ENCODE assay signal across 18 cellular contexts in genomic region chr6:82183642-82184282, GRCh38.
DNase-seq lines count a peak whose midpoint lies in the region; ATAC-seq and TF ChIP-seq lines count a peak whose summit lies in the region.
"Had no signal": no experiment of that assay in that cellular context is flagged by ENCODE, and none has a peak within 500 bp of the region (broad histone marks: within the 10 kb centered on the region; RNA-seq: fewer than 3 reads in every experiment).

No MANE protein-coding gene starts in this region.

- H3K4me1 ChIP-seq in heart left ventricle (no peaks in the 10 kb centered on the region), osteoblast (ENCODE audit: insufficient read depth, low read length) (peaks cover 35% of the 10 kb centered on the region)
- H3K4me1 ChIP-seq: SJCRH30 had no signal

- no peak overlapping the region for H3K4me2 ChIP-seq in osteoblast (ENCODE audit: insufficient read depth, low read length)

- TF ChIP-seq POLR2A in heart left ventricle (IDR thresholded peaks at IDR 0.05): no peak

- H3K9me3 ChIP-seq in heart left ventricle (no peaks in the 10 kb centered on the region), osteoblast (ENCODE audit: low read depth, low read length) (no peaks in the 10 kb centered on the region)
- H3K9me3 ChIP-seq: SJCRH30 had no signal

- ATAC-seq in heart left ventricle: peak in 3 of 4 donors; percentile 26 to 33 (median 32)

- no peak overlapping the region for H3K27ac ChIP-seq in heart left ventricle
- H3K27ac ChIP-seq in epithelial cell of prostate: peak overlapping the region; percentile 37
- H3K27ac ChIP-seq in osteoblast (ENCODE audit: low read depth, low read length): peak overlapping the region; percentile 69
- H3K27ac ChIP-seq: SJCRH30 had no signal

- TF ChIP-seq CTCF in heart left ventricle (IDR thresholded peaks at IDR 0.05): no peak
- no peak for TF ChIP-seq CTCF in osteoblast (IDR thresholded peaks at IDR 0.05; ENCODE audit: extremely low read depth, low read depth, low read length)

- intact Hi-C loops in heart left ventricle (cut with DNase I): loop anchor here in 1 of 10 donors (10.0 kb wide), 1 partner anchor 429 kb away; the partner anchor contains the start of gene TENT5A
- intact Hi-C loops in cardiac septum (cut with DNase I): no loop called here

- peaks cover 0 to 95% (median 78%) of the 10 kb centered on the region in 9 donors for H3K36me3 ChIP-seq in heart left ventricle
- peaks cover 44% of the 10 kb centered on the region for H3K36me3 ChIP-seq in osteoblast (ENCODE audit: insufficient read depth, low read length)

- H3K27me3 ChIP-seq in heart left ventricle: no peaks in the 10 kb centered on the region
- H3K27me3 ChIP-seq in osteoblast (ENCODE audit: insufficient read depth, low read length): no peaks in the 10 kb centered on the region
- H3K27me3 ChIP-seq: SJCRH30 had no signal

- H3K4me3 ChIP-seq in heart left ventricle (no peak overlapping the region), osteoblast (ENCODE audit: insufficient read depth, low read length) (no peak overlapping the region)
- H3K4me3 ChIP-seq: SJCRH30 had no signal

- H3K79me2 ChIP-seq in osteoblast (ENCODE audit: insufficient read depth, low read length): no peaks in the 10 kb centered on the region

- no peak for DNase-seq in heart left ventricle
- no peak for DNase-seq in cardiac septum (ENCODE audit: low spot score)
- DNase-seq in RKO (ENCODE audit: low spot score): peak; percentile 41
- DNase-seq in epithelial cell of prostate (ENCODE audit: low read depth, low spot score): no peak
- no peak for DNase-seq in osteoblast (ENCODE audit: insufficient read length, low spot score, missing footprints)
- no peak for DNase-seq in DMS53 treated with DMSO at 0.1 percent for 48 hours (lab: John Stamatoyannopoulos, UW; ENCODE audit: unreplicated experiment)
- no peak for DNase-seq in DMS79 treated with DMSO at 0.1 percent for 48 hours (lab: John Stamatoyannopoulos, UW)
- DNase-seq in hepatic stellate cell (ENCODE audit: low spot score): no peak
- DNase-seq: Calu3; CD4-positive, alpha-beta T cell; DMS79; GDM1; Kasumi-1; NCI-H1930; NCI-H2171; NCI-H446 treated with DMSO at 0.1 percent for 48 hours; NCI-H748 treated with DMSO at 0.1 percent for 48 hours; SJCRH30 had no signal

- no peaks in the 10 kb centered on the region for H4K20me1 ChIP-seq in osteoblast (ENCODE audit: insufficient read depth, low read length)

- H2AFZ ChIP-seq in osteoblast (ENCODE audit: low read length): no peak overlapping the region

Comparison
In these comparisons a context has a peak if more than half of its experiments do, and no peak if none do; other contexts are left out.
1. H3K27ac ChIP-seq: peak in epithelial cell of prostate (single experiment) and osteoblast (single experiment); none in heart left ventricle (0 of 12).